13 cellular contexts compared by ENCODE assay signal in genomic region chr4:37908488-37909343, GRCh38. TPM values are rescaled to one million over a fixed set of nuclear protein-coding genes. Genes with fewer than 3 reads are reported as not detected.
A peak's percentile ranks its signal among the peaks of the same experiment; 100 is the strongest.
DNase-seq lines count a peak whose midpoint lies in the region; ATAC-seq and TF ChIP-seq lines count a peak whose summit lies in the region.
"Had no signal": no experiment of that assay in that cellular context is flagged by ENCODE, and none has a peak within 500 bp of the region (broad histone marks: within the 10 kb centered on the region; RNA-seq: fewer than 3 reads in every experiment).

No MANE protein-coding gene starts in this region.

- peaks cover 5% of the 10 kb centered on the region for H3K27me3 ChIP-seq in mammary epithelial cell (ENCODE audit: insufficient read depth, low read length)
- no peaks in the 10 kb centered on the region for H3K27me3 ChIP-seq in right cardiac atrium (ENCODE audit: control insufficient read depth, insufficient read depth)
- no peaks in the 10 kb centered on the region for H3K27me3 ChIP-seq in gastrocnemius medialis

- in situ Hi-C loops in mammary epithelial cell (cut with MboI; ENCODE audit: low sequenced_read_pairs in 2 of 2) (no loop called here), gastrocnemius medialis (cut with MboI; ENCODE audit: low sequenced_read_pairs in 4 of 4) (no loop called here)

- dilution Hi-C loops in mammary epithelial cell (cut with HindIII; ENCODE audit: low sequenced_read_pairs), result no loop called here

- H3K27ac ChIP-seq in mammary epithelial cell (ENCODE audit: insufficient read depth, low read depth, low read length), result no peak overlapping the region
- peak overlapping the region; percentile 86 for H3K27ac ChIP-seq in right cardiac atrium (ENCODE audit: low read length)
- peak overlapping the region; percentile 55 to 69 (median 60) for H3K27ac ChIP-seq in gastrocnemius medialis

- peak overlapping the region; percentile 69 for H2AFZ ChIP-seq in mammary epithelial cell (ENCODE audit: low read depth, low read length)

- no peaks in the 10 kb centered on the region for H3K36me3 ChIP-seq in mammary epithelial cell (ENCODE audit: insufficient read depth, low read length)
- no peaks in the 10 kb centered on the region for H3K36me3 ChIP-seq in gastrocnemius medialis

- H3K4me3 ChIP-seq in mammary epithelial cell (replicated peaks in 1 of 3; ENCODE audit: insufficient read depth in 1 of 3, low read depth in 2 of 3, low read length in 3 of 3), result no peak overlapping the region
- H3K4me3 ChIP-seq in right cardiac atrium (ENCODE audit: low read length), result peak overlapping the region; percentile 25
- peak overlapping the region in 3 of 4 donors; percentile 6 to 29 (median 21) for H3K4me3 ChIP-seq in gastrocnemius medialis

- H4K20me1 ChIP-seq in mammary epithelial cell (ENCODE audit: insufficient read depth, low read length), result no peaks in the 10 kb centered on the region

- peak overlapping the region; percentile 27 for H3K4me2 ChIP-seq in mammary epithelial cell (ENCODE audit: insufficient read depth, low read depth, low read length)

- H3K9ac ChIP-seq in mammary epithelial cell (ENCODE audit: insufficient read depth, low read length), result no peak overlapping the region

- H3K4me1 ChIP-seq in mammary epithelial cell (ENCODE audit: insufficient read depth, low read length) (peaks cover 3% of the 10 kb centered on the region), right cardiac atrium (ENCODE audit: control insufficient read depth, insufficient read depth, low read length) (peaks cover 4% of the 10 kb centered on the region), gastrocnemius medialis (peaks cover 45 to 52% of the 10 kb centered on the region in 2 donors)

- 26% methylated on average over 19 of the region's 21 CpGs for WGBS in mammary epithelial cell (ENCODE audit: low coverage, missing lambda C conversion rate)
- 34% methylated on average over 21 of the region's 21 CpGs for WGBS in right cardiac atrium

- intact Hi-C loops in mammary epithelial cell (cut with micrococcal nuclease) (no loop called here), right cardiac atrium (cut with DNase I) (loop anchor here in 1 of 4 donors (10.0 kb wide), 1 partner anchor 56 kb away; the partner anchor contains the start of gene PTTG2), gastrocnemius medialis (cut with DNase I; ENCODE audit: low total_unique reads) (no loop called here)

- TF ChIP-seq CTCF in mammary epithelial cell (conservative IDR thresholded peaks at IDR 0.05 in 1 of 2, IDR thresholded peaks at IDR 0.05 in 1 of 2; ENCODE audit: extremely low read depth in 1 of 2, insufficient read depth in 1 of 2, low read depth in 1 of 2, low read length in 2 of 2) (no peak), gastrocnemius medialis (IDR thresholded peaks at IDR 0.05 in 4 of 5, conservative IDR thresholded peaks at IDR 0.05 in 1 of 5) (no peak)

- H3K79me2 ChIP-seq in mammary epithelial cell (ENCODE audit: insufficient read depth, low read length), result no peaks in the 10 kb centered on the region

- CTCF ChIA-PET in mammary epithelial cell (lab: Charles Lee; ENCODE audit: low non-redundant PET), result no interaction called here

- DNase-seq in GM03348 (ENCODE audit: low spot score) (peak; percentile 20), mammary epithelial cell (peak; percentile 28), right cardiac atrium (peak in 2 of 3 donors; percentile 30 to 63), gastrocnemius medialis (no peak), NCI-H526 (lab: John Stamatoyannopoulos, UW) (no peak), DMS114 treated with DMSO at 0.1 percent for 48 hours (lab: John Stamatoyannopoulos, UW; ENCODE audit: unreplicated experiment) (no peak)
- DNase-seq: activated effector memory CD4-positive, alpha-beta T cell treated with Interleukin-2 at 50 U/mL for 16 hours; immature natural killer cell; NCI-H345 had no signal

- H3K9me3 ChIP-seq in mammary epithelial cell (replicated peaks; ENCODE audit: insufficient read depth, low read length) (no peaks in the 10 kb centered on the region), right cardiac atrium (ENCODE audit: control insufficient read depth, low read length) (no peaks in the 10 kb centered on the region), gastrocnemius medialis (no peaks in the 10 kb centered on the region)

- ATAC-seq in right cardiac atrium (peak; percentile 65 to 68), gastrocnemius medialis (peak in 1 of 2 donors; percentile 44), GM19328 (IDR thresholded peaks at IDR 0.05; ENCODE audit: unreplicated experiment) (no peak), GM21723 (IDR thresholded peaks at IDR 0.05; ENCODE audit: unreplicated experiment) (no peak)
- ATAC-seq: activated CD4-positive, CD25-positive, alpha-beta regulatory T cell treated with anti-CD3 and anti-CD28 coated beads, Interleukin-2, amount 50 U/mL, for 24 hours; HepG2 had no signal

- BruUV-seq in mammary epithelial cell (replicated peaks; lab: Mats Ljungman, UMichigan), result no TSS peak

- no peak for TF ChIP-seq POLR2A in gastrocnemius medialis (IDR thresholded peaks at IDR 0.05)

RNA-seq across cellular contexts. Expression of gene TBC1D1, which starts 17.8 kb away (rescaled TPM):
- total RNA-seq in mammary epithelial cell, result 10 to 100 TPM; 58.5 to 63.0 TPM
- polyA plus RNA-seq in mammary epithelial cell, result 40.0 TPM
- 83.3 TPM for polyA minus RNA-seq in mammary epithelial cell
- total RNA-seq in right cardiac atrium, result 100 to 1,000 TPM; 114 to 134 (median 118) TPM
- polyA plus RNA-seq in right cardiac atrium, result 86.7 TPM
- 100 to 1,000 TPM; 111 to 176 (median 142) TPM for total RNA-seq in gastrocnemius medialis

RNA-seq across cellular contexts. Expression of gene PTTG2, which starts 51.5 kb away (rescaled TPM):
- total RNA-seq in mammary epithelial cell (not detected), right cardiac atrium (1 to 10 TPM in 3 of 4 donors, under 1 TPM in 1; 0.65 to 1.7 (median 1.4) TPM), gastrocnemius medialis (1 to 10 TPM in 1 of 4 donors, not detected in 3; 2.1 TPM)
- polyA plus RNA-seq in mammary epithelial cell (not detected), right cardiac atrium (0.54 TPM)
- polyA minus RNA-seq in mammary epithelial cell, result not detected
- total RNA-seq: HepG2 had no signal
- polyA plus RNA-seq: HepG2, immature natural killer cell had no signal

Comparison
In these comparisons a context has a peak if more than half of its experiments do, and no peak if none do; other contexts are left out.
1. DNase-seq: peak in GM03348 (single experiment), mammary epithelial cell (single experiment) and right cardiac atrium (2 of 3); none in gastrocnemius medialis (0 of 2), NCI-H526 (0 of 2) and DMS114 treated with DMSO at 0.1 percent for 48 hours (single experiment).
2. H3K4me3 ChIP-seq: peak in right cardiac atrium (single experiment) and gastrocnemius medialis (3 of 4); none in mammary epithelial cell (0 of 3).
3. ATAC-seq: peak in right cardiac atrium (2 of 2); none in GM19328 (single experiment) and GM21723 (single experiment).